Comparison of ENCODE assay signal across 8 cellular contexts in genomic region chr14:32940066-32940651, GRCh38. TPM values are rescaled to one million over a fixed set of nuclear protein-coding genes. Genes with fewer than 3 reads are reported as not detected.
DNase-seq lines count a peak whose midpoint lies in the region; ATAC-seq and TF ChIP-seq lines count a peak whose summit lies in the region.

No MANE protein-coding gene starts in this region.

- H3K4me3 Mint-ChIP-seq in activated naive CD8-positive, alpha-beta T cell treated with anti-CD3 and anti-CD28 coated beads for 36 hours, result peak overlapping the region; percentile 73

- H3K4me1 Mint-ChIP-seq in activated naive CD8-positive, alpha-beta T cell treated with anti-CD3 and anti-CD28 coated beads for 36 hours, result peaks cover 5% of the 10 kb centered on the region

- WGBS in heart left ventricle, 4 donors, result 37 to 47% (median 38%) methylated on average over 13 of the region's 13 CpGs
- 40% methylated on average over 13 of the region's 13 CpGs for WGBS in suprapubic skin

- no peaks in the 10 kb centered on the region for H3K36me3 Mint-ChIP-seq in activated naive CD8-positive, alpha-beta T cell treated with anti-CD3 and anti-CD28 coated beads for 36 hours

- no peaks in the 10 kb centered on the region for H3K9me3 Mint-ChIP-seq in activated naive CD8-positive, alpha-beta T cell treated with anti-CD3 and anti-CD28 coated beads for 36 hours

- H3K4me1 ChIP-seq in heart left ventricle (peaks cover 0 to 16% (median 7%) of the 10 kb centered on the region in 12 donors), suprapubic skin (peaks cover 13% of the 10 kb centered on the region)

- no peak for TF ChIP-seq EP300 in suprapubic skin (IDR thresholded peaks at IDR 0.05)

- H3K4me3 ChIP-seq in heart left ventricle (peak overlapping the region; percentile 25 to 69 (median 60)), suprapubic skin (peak overlapping the region; percentile 64)

- DNase-seq in heart left ventricle (no peak), Right ventricle myocardium superior (no peak), iris pigment epithelial cell (ENCODE audit: low read depth) (peak; percentile 55), suprapubic skin (ENCODE audit: low spot score in 2 of 2) (no peak), left lobe of liver (ENCODE audit: low spot score) (no peak), EL (no peak)
- no peak for DNase-seq in activated naive CD8-positive, alpha-beta T cell treated with anti-CD3 and anti-CD28 coated beads for 36 hours

- H3K27me3 Mint-ChIP-seq in activated naive CD8-positive, alpha-beta T cell treated with anti-CD3 and anti-CD28 coated beads for 36 hours, result peaks cover 76% of the 10 kb centered on the region

- H3K27ac Mint-ChIP-seq in activated naive CD8-positive, alpha-beta T cell treated with anti-CD3 and anti-CD28 coated beads for 36 hours, result no peak overlapping the region

- H3K27ac ChIP-seq in heart left ventricle, result peak overlapping the region; percentile 14 to 88 (median 74)
- H3K27ac ChIP-seq in suprapubic skin, result peak overlapping the region; percentile 87

- ATAC-seq in heart left ventricle (no peak), Right ventricle myocardium superior (ENCODE audit: poor library complexity) (no peak), left lobe of liver (no peak), GM21515 (IDR thresholded peaks at IDR 0.05; ENCODE audit: unreplicated experiment) (no peak)

- H3K27me3 ChIP-seq in heart left ventricle (peaks cover 3 to 42% (median 27%) of the 10 kb centered on the region in 9 donors), suprapubic skin (peaks cover 18% of the 10 kb centered on the region)

- H3K9me3 ChIP-seq in heart left ventricle, result no peaks in the 10 kb centered on the region
- H3K9me3 ChIP-seq in suprapubic skin, result no peaks in the 10 kb centered on the region

- intact Hi-C loops in heart left ventricle (cut with DNase I) (no loop called here), Right ventricle myocardium superior (cut with DNase I) (no loop called here)

- TF ChIP-seq POLR2A in heart left ventricle (IDR thresholded peaks at IDR 0.05), result no peak
- TF ChIP-seq POLR2A in suprapubic skin (IDR thresholded peaks at IDR 0.05), result no peak

- no peak for TF ChIP-seq CTCF in heart left ventricle (IDR thresholded peaks at IDR 0.05)
- TF ChIP-seq CTCF in suprapubic skin (IDR thresholded peaks at IDR 0.05), result no peak

- no peaks in the 10 kb centered on the region for H3K36me3 ChIP-seq in heart left ventricle
- no peaks in the 10 kb centered on the region for H3K36me3 ChIP-seq in suprapubic skin

RNA-seq across cellular contexts. Expression of gene NPAS3, which starts 1.5 kb away (rescaled TPM):
- 1 to 10 TPM in 5 of 9 donors, under 1 TPM in 4; 0.20 to 3.4 (median 1.1) TPM for total RNA-seq in heart left ventricle
- polyA plus RNA-seq in heart left ventricle, result under 1 TPM; 0.15 to 0.46 TPM
- total RNA-seq in Right ventricle myocardium superior, result 1.7 TPM
- total RNA-seq in activated naive CD8-positive, alpha-beta T cell treated with anti-CD3 and anti-CD28 coated beads for 36 hours, result not detected
- under 1 TPM in 3 of 4 donors, not detected in 1; 0.17 to 0.45 (median 0.29) TPM for total RNA-seq in suprapubic skin
- not detected for total RNA-seq in left lobe of liver
